In genomic region chr11:18634140-18635032, GRCh38 we compare ENCODE assay signal across 8 cellular contexts. TPM values are rescaled to one million over a fixed set of nuclear protein-coding genes. Genes with fewer than 3 reads are reported as not detected.
A peak's percentile ranks its signal among the peaks of the same experiment; 100 is the strongest.
DNase-seq lines count a peak whose midpoint lies in the region; ATAC-seq and TF ChIP-seq lines count a peak whose summit lies in the region.

TSS of gene SPTY2D1 (minus strand) at chr11:18634342. CDS start at chr11:18634257, 85 bp downstream.

- under 1% methylated on average over 60 of the region's 60 CpGs for WGBS in right cardiac atrium

- no peaks in the 10 kb centered on the region for H3K36me3 ChIP-seq in uterus

- ATAC-seq in GM18499 (IDR thresholded peaks at IDR 0.05; ENCODE audit: insufficient read depth, unreplicated experiment) = peak; percentile 95
- ATAC-seq in HG02943 (IDR thresholded peaks at IDR 0.05; ENCODE audit: low read depth, unreplicated experiment) = peak; percentile 92
- ATAC-seq in right cardiac atrium = peak; percentile 99 to 100

- H3K27ac ChIP-seq in right cardiac atrium (ENCODE audit: low read length) = peak within 1 kb of the TSS; percentile 99
- peak within 1 kb of the TSS; percentile 92 to 95 for H3K27ac ChIP-seq in uterus

- no peaks in the 10 kb centered on the region for H3K27me3 ChIP-seq in right cardiac atrium (ENCODE audit: control insufficient read depth, insufficient read depth)
- no peaks in the 10 kb centered on the region for H3K27me3 ChIP-seq in uterus

- DNase-seq in NCI-H187 treated with DMSO at 0.1 percent for 48 hours (lab: John Stamatoyannopoulos, UW) (peak; percentile 93), anterior cingulate cortex (lab: John Stamatoyannopoulos, UW) (peak; percentile 94 to 99 (median 98)), right cardiac atrium (peak; percentile 100), pulmonary artery endothelial cell (ENCODE audit: low read depth, low spot score) (peak; percentile 98), uterus (peak; percentile 99 to 100)

- H3K9me3 ChIP-seq in right cardiac atrium (ENCODE audit: control insufficient read depth, low read length) (no peaks in the 10 kb centered on the region), uterus (no peaks in the 10 kb centered on the region)

- peak; percentile 89 to 90 for TF ChIP-seq POLR2A in uterus (IDR thresholded peaks at IDR 0.05)

- TF ChIP-seq CTCF in uterus (IDR thresholded peaks at IDR 0.05) = peak in 2 of 4 experiments; percentile 20 to 41

- intact Hi-C loops in T-helper 2 cell treated with Interferon-gamma antibody and Interleukin-4, amounts not matched to agents 100 ng/mL and 5 ng/mL, for 36 hours (cut with micrococcal nuclease) = loop anchor here (1.0 to 10.0 kb wide), 12 partner anchors 16 to 622 kb away; partner anchors contain the start of genes GTF2H1, HPS5, LDHA and SAAL1
- intact Hi-C loops in right cardiac atrium (cut with DNase I) = loop anchor here in 2 of 4 donors (10.0 kb wide), 1 partner anchor 70 kb away; no protein-coding TSS in a partner anchor
- intact Hi-C loops in uterus (cut with DNase I; ENCODE audit: low total_unique reads) = loop anchor here (10.0 kb wide), 1 partner anchor 70 kb away; no protein-coding TSS in a partner anchor

- H3K4me3 ChIP-seq in right cardiac atrium (ENCODE audit: low read length) (peak within 1 kb of the TSS; percentile 94), uterus (peak within 1 kb of the TSS; percentile 81 to 82)

- H3K4me1 ChIP-seq in right cardiac atrium (ENCODE audit: control insufficient read depth, insufficient read depth, low read length) = peaks cover 2% of the 10 kb centered on the region
- peaks cover 0 to 11% of the 10 kb centered on the region in 2 donors for H3K4me1 ChIP-seq in uterus

RNA-seq across cellular contexts. Expression of gene SPTY2D1, which starts in this region (rescaled TPM):
- 23.3 and 25.3 TPM in 2 replicates for total RNA-seq in T-helper 2 cell treated with Interferon-gamma antibody and Interleukin-4, amounts not matched to agents 100 ng/mL and 5 ng/mL, for 36 hours
- 10 to 100 TPM; 10.1 to 13.5 (median 12.3) TPM for total RNA-seq in right cardiac atrium
- polyA plus RNA-seq in right cardiac atrium = 4.3 TPM
- 14.4 and 19.0 TPM in 2 replicates for total RNA-seq in pulmonary artery endothelial cell
- 10 to 100 TPM; 12.6 to 32.8 (median 23.2) TPM for total RNA-seq in uterus

Comparison
In these comparisons a context has a peak if more than half of its experiments do, and no peak if none do; other contexts are left out.
1. Peak in every context shown above with its lines: DNase-seq, ATAC-seq, H3K4me3 ChIP-seq and H3K27ac ChIP-seq.